In genomic region chr15:77870195-77871065, GRCh38 we compare ENCODE assay signal across 8 cellular contexts.
DNase-seq lines count a peak whose midpoint lies in the region; ATAC-seq and TF ChIP-seq lines count a peak whose summit lies in the region.

No MANE protein-coding gene starts in this region.

- CTCF ChIA-PET in IMR-90 (lab: Yijun Ruan, JAX) = interaction anchor here (0.6 to 1.2 kb wide), 2 partner anchors 15 to 24 kb away, joined by 3 read pairs; no protein-coding TSS in a partner anchor

- H3K4ac ChIP-seq in IMR-90 (ENCODE audit: low read depth, low read length) = no peak overlapping the region

- no peak overlapping the region for H4K8ac ChIP-seq in IMR-90 (ENCODE audit: low read depth in 2 of 2, low read length in 2 of 2)

- H3K14ac ChIP-seq in IMR-90 (replicated peaks; ENCODE audit: low read depth, low read length) = no peak overlapping the region

- H3K27ac ChIP-seq in IMR-90 (ENCODE audit: insufficient read depth, low read length) (no peak overlapping the region), body of pancreas (no peak overlapping the region)

- H3K4me3 ChIP-seq in IMR-90 (ENCODE audit: insufficient read depth, low read depth, low read length) (no peak overlapping the region), body of pancreas (no peak overlapping the region)

- H3K27me3 ChIP-seq in IMR-90 (ENCODE audit: control insufficient read depth, insufficient read depth, low read length) (peaks cover 5% of the 10 kb centered on the region), body of pancreas (no peaks in the 10 kb centered on the region)

- no peak overlapping the region for H3K23ac ChIP-seq in IMR-90 (ENCODE audit: low read depth, low read length)

- TF ChIP-seq POLR2A in IMR-90 (IDR thresholded peaks at IDR 0.05; ENCODE audit: low read depth, low read length) = no peak
- TF ChIP-seq POLR2A in body of pancreas (IDR thresholded peaks at IDR 0.05) = no peak

- no peak overlapping the region for H3K9ac ChIP-seq in IMR-90 (ENCODE audit: low read depth, low read length)

- H3K79me1 ChIP-seq in IMR-90 (ENCODE audit: low read depth in 1 of 2, low read length in 2 of 2) = no peaks in the 10 kb centered on the region

- dilution Hi-C loops in IMR-90 (cut with HindIII; ENCODE audit: low sequenced_read_pairs, unreplicated experiment) = no loop called here

- H2BK20ac ChIP-seq in IMR-90 (ENCODE audit: low read depth, low read length) = no peak overlapping the region

- H3K36me3 ChIP-seq in IMR-90 (ENCODE audit: control insufficient read depth, insufficient read depth, low read length) = no peaks in the 10 kb centered on the region
- H3K36me3 ChIP-seq in body of pancreas (replicated peaks in 1 of 2; ENCODE audit: insufficient read depth in 1 of 2, low read depth in 2 of 2) = no peaks in the 10 kb centered on the region

- intact Hi-C loops in IMR-90 (cut with micrococcal nuclease) (no loop called here), body of pancreas (cut with DNase I) (no loop called here)

- H2BK120ac ChIP-seq in IMR-90 (ENCODE audit: low read depth, low read length) = no peak overlapping the region

- TF ChIP-seq CTCF in IMR-90 (conservative IDR thresholded peaks at IDR 0.05; ENCODE audit: low read depth, low read length) (peak; percentile 63), body of pancreas (IDR thresholded peaks at IDR 0.05) (peak; percentile 74 to 89 (median 86))

- BruUV-seq in IMR-90 (replicated peaks; lab: Mats Ljungman, UMichigan) = no TSS peak

- no peak overlapping the region for H2BK5ac ChIP-seq in IMR-90 (ENCODE audit: low read depth, low read length, poor library complexity, severe bottlenecking)

- H3K9me1 ChIP-seq in IMR-90 (ENCODE audit: insufficient read depth, low read length) = no peaks in the 10 kb centered on the region

- H3K4me1 ChIP-seq in IMR-90 (ENCODE audit: control insufficient read depth, insufficient read depth, low read length) (no peaks in the 10 kb centered on the region), body of pancreas (peaks cover 5% of the 10 kb centered on the region)

- H4K5ac ChIP-seq in IMR-90 (ENCODE audit: low read depth, low read length) = no peak overlapping the region

- ATAC-seq in IMR-90 (ENCODE audit: low read depth) = peak; percentile 96
- ATAC-seq in SK-N-SH treated with all-trans-retinoic acid at 6 μM for 48 hours = peak; percentile 83
- peak; percentile 83 for ATAC-seq in body of pancreas
- ATAC-seq in GM19452 (IDR thresholded peaks at IDR 0.05; ENCODE audit: unreplicated experiment) = no peak

- no peaks in the 10 kb centered on the region for H4K20me1 ChIP-seq in IMR-90 (ENCODE audit: insufficient read depth, low read length)

- peak; percentile 46 for TF ChIP-seq RAD21 in IMR-90 (IDR thresholded peaks at IDR 0.05; ENCODE audit: low read length)

- no peaks in the 10 kb centered on the region for H3K9me3 ChIP-seq in IMR-90 (ENCODE audit: control insufficient read depth, insufficient read depth, low read length)
- H3K9me3 ChIP-seq in body of pancreas = no peaks in the 10 kb centered on the region

- H2AK5ac ChIP-seq in IMR-90 (ENCODE audit: low read depth, low read length) = no peak overlapping the region

- WGBS in IMR-90 (ENCODE audit: extremely low coverage in 2 of 2, insufficient read length in 1 of 2), 2 experiments = 31% methylated on average over 7 of the region's 21 CpGs; no CpG with 5 or more reads in 1 of the 2 experiments
- WGBS in body of pancreas, 2 donors = 16 to 24% methylated on average over 14 to 21 of the region's 21 CpGs

- no peak overlapping the region for H4K91ac ChIP-seq in IMR-90 (ENCODE audit: insufficient read depth, low read depth, low read length)

- H2AK9ac ChIP-seq in IMR-90 (replicated peaks; ENCODE audit: low read depth, low read length, poor library complexity) = no peak overlapping the region

- H3K4me2 ChIP-seq in IMR-90 (ENCODE audit: low read depth, low read length) = no peak overlapping the region

- peak; percentile 59 for DNase-seq in NCI-H2196 (lab: John Stamatoyannopoulos, UW; ENCODE audit: unreplicated experiment)
- DNase-seq in NCI-H2196 treated with DMSO at 0.1 percent for 48 hours (lab: John Stamatoyannopoulos, UW; ENCODE audit: unreplicated experiment) = no peak
- peak; percentile 53 for DNase-seq in IMR-90
- peak; percentile 67 to 78 (median 76) for DNase-seq in body of pancreas
- peak; percentile 74 for DNase-seq in inferior parietal cortex (ENCODE audit: extremely low spot score)
- peak in 3 of 4 experiments; percentile 10 to 30 (median 15) for DNase-seq in stimulated activated CD4-positive, alpha-beta T cell treated with anti-CD3 and anti-CD28 coated beads, Interleukin-1b, Interleukin-23, amount 100 ng/mL, for 24 hours (ENCODE audit: low read depth in 4 of 4, low spot score in 1 of 4)

- H3K18ac ChIP-seq in IMR-90 (ENCODE audit: low read depth, low read length) = no peak overlapping the region

- in situ Hi-C loops in IMR-90 (cut with MboI; ENCODE audit: low sequenced_read_pairs) = no loop called here

- no peak overlapping the region for H2BK15ac ChIP-seq in IMR-90 (ENCODE audit: low read depth, low read length)

- H3K56ac ChIP-seq in IMR-90 (ENCODE audit: extremely low read depth, insufficient read depth, low read length) = no peak overlapping the region

- POLR2A ChIA-PET in IMR-90 (lab: Charles Lee; ENCODE audit: unreplicated experiment) = no interaction called here

- peak overlapping the region; percentile 43 for H2AFZ ChIP-seq in IMR-90 (replicated peaks; ENCODE audit: low read length, poor library complexity)

TF ChIP-seq in IMR-90, 13 proteins besides CTCF, POLR2A, EP300 and RAD21:
- TF ChIP-seq FOS (IDR thresholded peaks at IDR 0.05; ENCODE audit: low read depth, low read length) (no peak), ELK1 (IDR thresholded peaks at IDR 0.05; ENCODE audit: borderline replicate concordance, low read depth, low read length) (no peak), SMC3 (IDR thresholded peaks at IDR 0.05; ENCODE audit: low read depth, low read length) (peak; percentile 57)

TF ChIP-seq in SK-N-SH treated with all-trans-retinoic acid at 6 μM for 48 hours, 23 proteins besides CTCF, POLR2A, EP300 and RAD21 (continues in another document):
- TF ChIP-seq TCF4 (CRISPR knock-in tag; IDR thresholded peaks at IDR 0.05; ENCODE audit: borderline replicate concordance) (no peak), TSHZ2 (CRISPR knock-in tag; IDR thresholded peaks at IDR 0.05) (no peak), CSRNP3 (CRISPR knock-in tag; IDR thresholded peaks at IDR 0.05) (no peak), ISL1 (CRISPR knock-in tag; IDR thresholded peaks at IDR 0.05) (no peak), ZC3H10 (CRISPR knock-in tag; IDR thresholded peaks at IDR 0.05) (no peak), BACH2 (CRISPR knock-in tag; IDR thresholded peaks at IDR 0.05; ENCODE audit: borderline replicate concordance) (no peak), TOX (CRISPR knock-in tag; IDR thresholded peaks at IDR 0.05; ENCODE audit: borderline replicate concordance) (no peak), ZNF565 (CRISPR knock-in tag; conservative IDR thresholded peaks at IDR 0.05; ENCODE audit: low read depth) (no peak)
- TF ChIP-seq, protein P1, sequence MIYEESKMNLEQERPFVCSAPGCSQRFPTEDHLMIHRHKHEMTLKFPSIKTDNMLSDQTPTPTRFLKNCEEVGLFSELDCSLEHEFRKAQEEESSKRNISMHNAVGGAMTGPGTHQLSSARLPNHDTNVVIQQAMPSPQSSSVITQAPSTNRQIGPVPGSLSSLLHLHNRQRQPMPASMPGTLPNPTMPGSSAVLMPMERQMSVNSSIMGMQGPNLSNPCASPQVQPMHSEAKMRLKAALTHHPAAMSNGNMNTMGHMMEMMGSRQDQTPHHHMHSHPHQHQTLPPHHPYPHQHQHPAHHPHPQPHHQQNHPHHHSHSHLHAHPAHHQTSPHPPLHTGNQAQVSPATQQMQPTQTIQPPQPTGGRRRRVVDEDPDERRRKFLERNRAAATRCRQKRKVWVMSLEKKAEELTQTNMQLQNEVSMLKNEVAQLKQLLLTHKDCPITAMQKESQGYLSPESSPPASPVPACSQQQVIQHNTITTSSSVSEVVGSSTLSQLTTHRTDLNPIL (CRISPR knock-in tag; IDR thresholded peaks at IDR 0.05; ENCODE audit: low read depth) = no peak
